In the genomic region with DNA sequence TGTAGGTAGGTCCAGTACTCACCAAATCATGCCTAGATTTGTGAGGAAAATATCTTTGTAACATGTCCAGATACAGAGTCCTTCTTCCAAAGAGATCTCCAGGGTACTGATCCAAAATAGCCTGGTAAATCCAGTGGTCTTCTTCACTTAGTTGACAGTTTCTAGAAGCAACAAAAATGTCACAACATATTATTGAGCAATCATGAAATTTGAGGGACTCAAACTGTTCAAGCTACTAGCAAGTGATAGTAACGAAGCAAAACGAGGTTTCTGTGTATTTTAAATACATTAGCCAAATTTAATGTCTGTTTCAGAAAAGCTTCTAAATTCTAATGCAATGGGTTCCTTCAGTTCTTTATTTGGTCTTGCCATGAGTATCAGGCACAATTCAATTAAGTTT, we compare ENCODE assay signal across 29 cellular contexts.
"Had no signal": no experiment of that assay in that cellular context is flagged by ENCODE, and none has a peak within 500 bp of the region (broad histone marks: within the 10 kb centered on the region; RNA-seq: fewer than 3 reads in every experiment).

No MANE protein-coding gene starts in this region.

- H3K27me3 ChIP-seq: adrenal gland, body of pancreas, esophagus muscularis mucosa, foreskin keratinocyte, gastrocnemius medialis, heart left ventricle had no signal

- H3K27ac ChIP-seq: adrenal gland, body of pancreas, esophagus muscularis mucosa, foreskin keratinocyte, gastrocnemius medialis, heart left ventricle, WERI-Rb-1 had no signal

- DNase-seq: activated B cell treated with CpG ODN at 0.5 μM for 24 hours; activated CD4-positive, alpha-beta T cell treated with anti-CD3 and anti-CD28 coated beads for 48 hours; activated CD4-positive, alpha-beta T cell treated with anti-CD3 and anti-CD28 coated beads, Interleukin-2, amount 50 U/mL, for 1 hour; activated CD4-positive, alpha-beta T cell treated with anti-CD3 and anti-CD28 coated beads, Interleukin-2, amount 50 U/mL, for 48 hours; activated CD8-positive, alpha-beta memory T cell treated with anti-CD3 and anti-CD28 coated beads for 24 hours; activated CD8-positive, alpha-beta T cell treated with anti-CD3 and anti-CD28 coated beads for 36 hours; activated effector memory CD4-positive, alpha-beta T cell treated with anti-CD3 and anti-CD28 coated beads, Interleukin-2, amount 50 U/mL, for 16 hours; activated naive CD4-positive, alpha-beta T cell treated with anti-CD3 and anti-CD28 coated beads for 36 hours; activated naive CD8-positive, alpha-beta T cell treated with anti-CD3 and anti-CD28 coated beads for 36 hours; activated naive CD8-positive, alpha-beta T cell treated with anti-CD3 and anti-CD28 coated beads, Interleukin-2, amount 50 U/mL, for 24 hours; activated T-cell treated with anti-CD3 and anti-CD28 coated beads, Interleukin-2, amount 50 U/mL, for 4 hours; adrenal gland; amygdala; aorta; body of pancreas; caudate nucleus; cortex of kidney; dermis blood vessel endothelial cell; effector CD4-positive, alpha-beta T cell; effector memory CD8-positive, alpha-beta T cell; erythroblast; foreskin keratinocyte; gastrocnemius medialis; glutamatergic neuron; T-helper 2 cell; WERI-Rb-1 had no signal

- H3K4me1 ChIP-seq: adrenal gland, body of pancreas, esophagus muscularis mucosa, foreskin keratinocyte, gastrocnemius medialis had no signal

- H3K36me3 ChIP-seq: adrenal gland, esophagus muscularis mucosa, gastrocnemius medialis, heart left ventricle, WERI-Rb-1 had no signal

- H3K9me3 ChIP-seq: adrenal gland, body of pancreas, esophagus muscularis mucosa, gastrocnemius medialis, heart left ventricle had no signal

- H3K4me3 ChIP-seq: adrenal gland, body of pancreas, esophagus muscularis mucosa, gastrocnemius medialis, heart left ventricle had no signal

- ATAC-seq: activated CD4-positive, CD25-positive, alpha-beta regulatory T cell treated with anti-CD3 and anti-CD28 coated beads, Interleukin-2, amount 50 U/mL, for 24 hours; activated CD8-positive, alpha-beta T cell treated with anti-CD3 and anti-CD28 coated beads for 36 hours; activated naive CD8-positive, alpha-beta T cell treated with anti-CD3 and anti-CD28 coated beads, Interleukin-2, amount 50 U/mL, for 24 hours; activated T-cell treated with anti-CD3 and anti-CD28 coated beads, Interleukin-2, amount 50 U/mL, for 4 hours; body of pancreas; effector memory CD8-positive, alpha-beta T cell; foreskin keratinocyte; gastrocnemius medialis; heart left ventricle had no signal
